ENCODE assay signal across 1 cellular context in genomic region chr13:27878274-27878673, GRCh38.
A peak's percentile ranks its signal among the peaks of the same experiment; 100 is the strongest.
TF ChIP-seq lines count a peak whose summit lies in the region.

No MANE protein-coding gene starts in this region.

TF ChIP-seq in HepG2, 621 proteins besides CTCF, POLR2A, EP300 and RAD21 (continued from another document):
- TF ChIP-seq MNT (IDR thresholded peaks at IDR 0.05) (peak; percentile 95), BHLHE40 (IDR thresholded peaks at IDR 0.05; ENCODE audit: low read length) (no peak)
